8 cellular contexts compared by ENCODE assay signal in the genomic region with DNA sequence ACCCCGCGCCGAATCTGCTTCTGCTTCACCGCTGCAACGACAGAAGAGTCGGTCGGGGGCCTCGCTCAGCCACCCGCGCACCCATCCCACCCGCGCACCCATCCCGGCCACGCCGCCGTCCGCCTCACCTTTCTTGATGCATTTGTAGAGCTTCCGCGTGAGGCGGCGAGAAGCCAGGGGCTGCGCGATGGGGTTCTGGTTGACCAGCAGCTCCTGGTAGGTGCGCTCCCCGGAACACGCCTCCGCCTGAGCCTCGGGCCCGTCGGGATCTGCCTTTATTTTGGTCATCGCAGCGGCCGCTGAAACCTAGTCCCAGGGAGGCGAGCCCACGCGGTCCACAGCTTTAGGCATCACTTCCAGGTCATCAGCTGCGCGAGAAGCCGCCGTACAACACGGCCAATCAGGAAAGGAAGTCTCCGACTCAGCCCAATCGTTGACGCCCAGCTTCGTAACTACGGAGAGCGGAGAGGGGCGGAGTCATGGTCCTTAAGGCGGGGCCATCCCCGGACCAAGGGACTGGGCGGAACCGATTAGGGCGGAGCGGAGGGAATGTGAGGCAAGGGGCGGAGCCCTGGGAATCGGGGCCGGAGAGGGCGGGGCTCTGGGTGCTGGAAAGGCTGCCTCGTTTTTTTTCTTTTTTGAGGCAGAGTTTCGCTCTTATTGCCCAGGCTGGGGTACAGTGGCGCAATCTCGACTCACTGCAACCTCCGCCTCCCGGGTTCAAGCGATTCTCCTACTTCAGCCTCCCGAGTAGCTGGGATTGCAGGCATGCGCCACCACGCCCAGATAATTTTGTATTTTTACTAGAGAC. TPM values are rescaled to one million over a fixed set of nuclear protein-coding genes. Genes with fewer than 3 reads are reported as not detected.
A peak's percentile ranks its signal among the peaks of the same experiment; 100 is the strongest.
DNase-seq lines count a peak whose midpoint lies in the region; ATAC-seq, FAIRE-seq and TF ChIP-seq lines count a peak whose summit lies in the region.

A gene (minus strand): TSS at position 356 of the 811 bp plus-strand sequence. CDS start 68 bp downstream, at position 288.

- H3K9me2 ChIP-seq in OCI-LY7 (ENCODE audit: insufficient read depth, low read length): no peaks in the 10 kb centered on the region

- peaks cover 42% of the 10 kb centered on the region for H3K4me1 ChIP-seq in OCI-LY7 (ENCODE audit: insufficient read depth, low read length, poor library complexity, severe bottlenecking)

- H3K79me2 ChIP-seq in OCI-LY7 (ENCODE audit: insufficient read depth, low read depth, low read length): peaks cover 18% of the 10 kb centered on the region

- peak within 1 kb of the TSS; percentile 88 for H3K4me2 ChIP-seq in OCI-LY7 (ENCODE audit: low read length)

- no peaks in the 10 kb centered on the region for H3K9me3 ChIP-seq in OCI-LY7 (ENCODE audit: low read length)

- no peaks in the 10 kb centered on the region for H4K20me1 ChIP-seq in OCI-LY7 (ENCODE audit: insufficient read depth, low read length)

- CTCF ChIA-PET in OCI-LY7 (lab: Charles Lee; ENCODE audit: unreplicated experiment): interaction anchor here (0.6 to 1.6 kb wide), 4 partner anchors 33 to 105 kb away, joined by 4 to 11 read pairs (median 7); no protein-coding TSS in a partner anchor

- peaks cover 44% of the 10 kb centered on the region for H3K36me3 ChIP-seq in OCI-LY7 (ENCODE audit: insufficient read depth, low read length)

- peak within 1 kb of the TSS; percentile 85 for H3K4me3 ChIP-seq in OCI-LY7 (ENCODE audit: low read depth, low read length, poor library complexity, severe bottlenecking)

- POLR2A ChIA-PET in OCI-LY7 (lab: Charles Lee): interaction anchor here (0.7 to 2.8 kb wide), 10 partner anchors 10 to 1791 kb away, joined by 3 to 14 read pairs (median 4); no protein-coding TSS in a partner anchor

- peak; percentile 99 for ATAC-seq in GM21526 (IDR thresholded peaks at IDR 0.05; ENCODE audit: low FRiP score, unreplicated experiment)

- H3K27ac ChIP-seq in OCI-LY7 (ENCODE audit: low read depth, low read length, poor library complexity, severe bottlenecking): peak within 1 kb of the TSS; percentile 21

- intact Hi-C loops in OCI-LY7 (cut with micrococcal nuclease; ENCODE audit: unreplicated experiment): no loop called here

- no TSS peak for BruUV-seq in OCI-LY7 (replicated peaks; lab: Mats Ljungman, UMichigan)

- peak within 1 kb of the TSS; percentile 63; the same call in 1 of the 2 replicates for H2AFZ ChIP-seq in OCI-LY7 (ENCODE audit: low read length)

- peak; percentile 86 for DNase-seq in D721Med (ENCODE audit: insufficient read length, low spot score)
- peak; percentile 94 for DNase-seq in HuH-7.5 (ENCODE audit: low spot score)
- peak; percentile 98 for DNase-seq in OCI-LY7 (ENCODE audit: low spot score)
- DNase-seq in activated T-cell treated with anti-CD3 and anti-CD28 coated beads for 1 hour (ENCODE audit: low read depth): peak; percentile 94
- DNase-seq in epidermal melanocyte (ENCODE audit: insufficient read length, low spot score): peak; percentile 93
- DNase-seq in middle frontal gyrus (ENCODE audit: extremely low spot score, low spot score): peak; percentile 98
- DNase-seq in stimulated activated CD8-positive, alpha-beta memory T cell treated with anti-CD3 and anti-CD28 coated beads, Interleukin-2, amount 100 ng/mL, for 48 hours (ENCODE audit: low read depth in 2 of 2): peak; percentile 94 to 98

- no peak for FAIRE-seq in D721Med (lab: Jason Lieb, UNC)

- TF ChIP-seq CTCF in D721Med (IDR thresholded peaks at IDR 0.05; ENCODE audit: insufficient read depth, missing control alignments) (no peak), OCI-LY7 (conservative IDR thresholded peaks at IDR 0.05; ENCODE audit: low read length) (no peak)

RNA-seq across cellular contexts. Expression of the gene that starts here (rescaled TPM):
- 309 and 344 TPM in 2 replicates for total RNA-seq in OCI-LY7 (2014; rRNA removed; shearing (Covaris generic))
- total RNA-seq in OCI-LY7 (2022): 183 and 216 TPM in 2 replicates

Comparison
In these comparisons a context has a peak if more than half of its experiments do, and no peak if none do; other contexts are left out.
1. Peak in every context shown above with its lines: DNase-seq, ATAC-seq, H3K4me3 ChIP-seq and H3K27ac ChIP-seq.